ENCODE assay signal across 39 cellular contexts in the genomic region with DNA sequence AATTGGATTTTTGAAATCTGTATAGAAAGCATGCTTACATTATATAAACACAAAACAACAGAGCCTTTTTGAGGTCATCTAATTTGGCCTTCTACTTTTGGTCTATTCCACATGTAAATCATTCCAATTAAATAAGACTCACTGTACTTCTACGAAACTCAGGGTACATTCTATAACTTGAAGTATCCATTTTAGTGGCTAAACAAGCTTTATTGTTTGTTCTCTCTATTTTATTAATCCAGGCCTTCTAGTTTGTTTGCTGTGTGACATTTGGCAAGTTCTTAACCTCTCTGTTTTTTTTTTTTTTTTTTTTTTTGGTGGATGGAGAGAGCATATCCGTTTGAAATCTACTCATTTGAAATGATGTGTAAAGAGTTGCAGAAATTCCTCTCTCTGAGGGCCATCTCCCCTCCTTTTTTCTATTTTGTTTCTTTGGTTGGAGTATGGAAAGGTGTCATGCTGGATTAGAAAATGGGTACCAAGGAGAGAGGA. TPM values are rescaled to one million over a fixed set of nuclear protein-coding genes. Genes with fewer than 3 reads are reported as not detected.
"Had no signal": no experiment of that assay in that cellular context is flagged by ENCODE, and none has a peak within 500 bp of the region (broad histone marks: within the 10 kb centered on the region; RNA-seq: fewer than 3 reads in every experiment).

No MANE protein-coding gene starts in this region.

- ATAC-seq: activated naive CD4-positive, alpha-beta T cell treated with anti-CD3 and anti-CD28 coated beads, Interleukin-2, amount 50 U/mL, for 72 hours; activated naive CD8-positive, alpha-beta T cell treated with anti-CD3 and anti-CD28 coated beads, Interleukin-2, amount 50 U/mL, for 24 hours; activated T-cell treated with anti-CD3 and anti-CD28 coated beads, Interleukin-2, amount 50 U/mL, for 4 hours; activated T-cell treated with anti-CD3 and anti-CD28 coated beads, Interleukin-2, amount 50 U/mL, for 72 hours; activated T-helper 17 cell treated with anti-CD3 and anti-CD28 coated beads, Interleukin-2, amount 50 U/mL, for 72 hours; body of pancreas had no signal

- H3K9me3 ChIP-seq: adrenal gland, body of pancreas, breast epithelium had no signal

- H3K4me1 ChIP-seq: adrenal gland, body of pancreas, breast epithelium had no signal

- H3K27ac ChIP-seq: adrenal gland, body of pancreas, brain microvascular endothelial cell, breast epithelium, cardiac muscle cell had no signal

- H3K27me3 ChIP-seq: adrenal gland, body of pancreas, brain microvascular endothelial cell, breast epithelium, cardiac muscle cell had no signal

- H3K36me3 ChIP-seq: adrenal gland, brain microvascular endothelial cell, breast epithelium, cardiac muscle cell had no signal

- H3K4me3 ChIP-seq: adrenal gland, body of pancreas, breast epithelium, cardiac muscle cell had no signal

- DNase-seq: activated effector memory CD4-positive, alpha-beta T cell treated with anti-CD3 and anti-CD28 coated beads, Interleukin-2, amount 50 U/mL, for 16 hours; activated effector memory CD4-positive, alpha-beta T cell treated with Interleukin-2 at 50 U/mL for 16 hours; activated gamma-delta T cell; activated gamma-delta T cell treated with Interleukin-2 at 50 U/mL for 16 hours; activated naive CD4-positive, alpha-beta T cell; activated naive CD4-positive, alpha-beta T cell treated with anti-CD3 and anti-CD28 coated beads for 36 hours; activated naive CD4-positive, alpha-beta T cell treated with anti-CD3 and anti-CD28 coated beads, Interleukin-2, amount 10 ng/mL, durations not matched to agents 7 days and 5 days; activated naive CD4-positive, alpha-beta T cell treated with anti-CD3 and anti-CD28 coated beads, Interleukin-2, amount 50 U/mL, for 16 hours; activated naive CD4-positive, alpha-beta T cell treated with Interleukin-2 at 50 U/mL for 16 hours; activated naive CD8-positive, alpha-beta T cell treated with anti-CD3 and anti-CD28 coated beads for 36 hours; activated naive CD8-positive, alpha-beta T cell treated with anti-CD3 and anti-CD28 coated beads, Interleukin-2, amount 10 ng/mL, durations not matched to agents 7 days and 5 days; activated naive CD8-positive, alpha-beta T cell treated with anti-CD3 and anti-CD28 coated beads, Interleukin-2, amount 50 U/mL, for 24 hours; activated T-cell treated with anti-CD3 and anti-CD28 coated beads, Interleukin-2, amount 50 U/mL, for 24 hours; activated T-cell treated with anti-CD3 and anti-CD28 coated beads, Interleukin-2, amount 50 U/mL, for 4 hours; activated T-cell treated with anti-CD3 and anti-CD28 coated beads, Interleukin-2, amount 50 U/mL, for 48 hours; activated T-cell treated with anti-CD3 and anti-CD28 coated beads, Interleukin-2, amount 50 U/mL, for 72 hours; adrenal gland; amniotic stem cell; amygdala; anterior cingulate cortex; aorta; body of pancreas; brain microvascular endothelial cell; caudate nucleus; central memory CD4-positive, alpha-beta T cell; cerebellar nuclear complex had no signal

- FAIRE-seq: bronchial epithelial cell, colon had no signal

RNA-seq across cellular contexts. Expression of gene C12orf71, which starts 58.1 kb away (rescaled TPM):
- total RNA-seq: activated naive CD4-positive, alpha-beta T cell treated with anti-CD3 and anti-CD28 coated beads for 36 hours; activated naive CD4-positive, alpha-beta T cell treated with anti-CD3 and anti-CD28 coated beads, Interleukin-2, amount 50 U/mL, for 72 hours; activated naive CD8-positive, alpha-beta T cell treated with anti-CD3 and anti-CD28 coated beads for 36 hours; activated naive CD8-positive, alpha-beta T cell treated with anti-CD3 and anti-CD28 coated beads, Interleukin-2, amount 10 ng/mL, durations not matched to agents 7 days and 5 days; activated T-cell treated with anti-CD3 and anti-CD28 coated beads, Interleukin-2, amount 50 U/mL, for 4 hours; activated T-cell treated with anti-CD3 and anti-CD28 coated beads, Interleukin-2, amount 50 U/mL, for 72 hours; activated T-helper 1 cell treated with anti-CD3 and anti-CD28 coated beads, Interleukin-12 subunit alpha, Interleukin-12 subunit beta, Interleukin-2, Interleukin-4 antibody, amounts not matched to agents 30 ng/mL and 10 ng/mL and 1 ng/mL, durations not matched to agents 14 hours and 24 hours and 36 hours; activated T-helper 17 cell treated with anti-CD3 and anti-CD28 coated beads, Interleukin-2, amount 50 U/mL, for 72 hours; activated T-helper 2 cell treated with anti-CD3 and anti-CD28 coated beads, Interferon-gamma antibody, Interleukin-2, Interleukin-4, amounts not matched to agents 10 μg/mL and 5 μg/mL and 100 μg/mL, durations not matched to agents 14 hours and 24 hours and 36 hours; adrenal gland; aorta; astrocyte; body of pancreas; breast epithelium; bronchial epithelial cell; cardiac muscle cell; cardiac septum; cerebellum; chondrocyte had no signal
- polyA plus RNA-seq: adipose tissue, adrenal gland, aorta, cardiac muscle cell had no signal
